ENCODE assay signal across 9 cellular contexts in the genomic region with DNA sequence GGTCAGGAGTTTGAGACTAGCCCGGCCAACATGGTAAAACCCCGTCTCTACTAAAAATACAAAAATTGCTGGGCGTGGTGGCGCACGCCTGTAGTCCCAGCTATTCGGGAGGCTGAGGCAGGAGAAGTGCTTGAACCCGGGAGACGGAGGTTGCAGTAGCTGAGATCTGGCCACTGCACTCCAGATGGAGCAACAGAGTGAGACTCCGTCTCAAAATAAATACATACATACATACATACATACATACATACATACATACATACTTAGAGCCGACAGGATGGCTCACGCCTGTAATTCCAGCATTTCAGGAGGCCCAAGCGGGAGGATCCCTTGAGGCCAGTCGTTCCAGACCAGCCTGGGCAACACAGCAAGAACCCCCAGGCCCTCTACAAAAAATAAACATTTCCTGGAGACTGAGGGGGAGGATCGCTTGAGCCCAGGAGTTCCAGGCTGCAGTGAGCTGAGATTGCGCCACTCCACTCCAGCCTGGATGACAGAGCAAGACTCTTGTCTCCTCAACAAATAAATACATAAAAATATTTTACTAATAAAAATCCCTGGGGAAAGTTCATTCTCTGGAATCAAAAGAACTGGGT.
DNase-seq lines count a peak whose midpoint lies in the region; ATAC-seq and TF ChIP-seq lines count a peak whose summit lies in the region.
"Had no signal": no experiment of that assay in that cellular context is flagged by ENCODE, and none has a peak within 500 bp of the region (broad histone marks: within the 10 kb centered on the region; RNA-seq: fewer than 3 reads in every experiment).

No MANE protein-coding gene starts in this region.

- no peaks in the 10 kb centered on the region for H3K36me3 Mint-ChIP-seq in nephron (ENCODE audit: low read depth)

- H3K27ac Mint-ChIP-seq in nephron: peak overlapping the region; percentile 98 to 99 (median 99)

- H3K4me1 Mint-ChIP-seq in nephron: peaks cover 12% of the 10 kb centered on the region

- TF ChIP-seq CTCF in C4-2B (conservative IDR thresholded peaks at IDR 0.05) (no peak), nephron (IDR thresholded peaks at IDR 0.05; ENCODE audit: unreplicated experiment in 3 of 3) (no peak)

- no peak for ATAC-seq in activated CD4-positive, CD25-positive, alpha-beta regulatory T cell treated with anti-CD3 and anti-CD28 coated beads, Interleukin-2, amount 50 U/mL, for 24 hours

- no peaks in the 10 kb centered on the region for H3K9me3 Mint-ChIP-seq in nephron

- H3K27ac ChIP-seq in C4-2B: peak overlapping the region; percentile 91

- H3K27me3 Mint-ChIP-seq in nephron (ENCODE audit: low read depth): no peaks in the 10 kb centered on the region

- peak; percentile 30 for DNase-seq in NCI-H69 (lab: John Stamatoyannopoulos, UW)
- peak; percentile 41 for DNase-seq in ecto neural progenitor cell (ENCODE audit: low spot score)
- no peak for DNase-seq in SIG-M5 (lab: John Stamatoyannopoulos, UW)
- no peak for DNase-seq in posterior cingulate gyrus
- DNase-seq in kidney tubule cell (ENCODE audit: low spot score): no peak
- DNase-seq: activated CD4-positive, alpha-beta T cell treated with anti-CD3 and anti-CD28 coated beads, Interleukin-2, amount 50 U/mL, for 4 hours had no signal

- H3K4me3 Mint-ChIP-seq in nephron: peak overlapping the region; percentile 95 to 98 (median 98)

- intact Hi-C loops in posterior cingulate gyrus (cut with DNase I): no loop called here

Comparison
In these comparisons a context has a peak if more than half of its experiments do, and no peak if none do; other contexts are left out.
1. DNase-seq: peak in NCI-H69 (single experiment) and ecto neural progenitor cell (single experiment); none in SIG-M5 (single experiment), posterior cingulate gyrus (0 of 10) and kidney tubule cell (single experiment).